In the genomic region with DNA sequence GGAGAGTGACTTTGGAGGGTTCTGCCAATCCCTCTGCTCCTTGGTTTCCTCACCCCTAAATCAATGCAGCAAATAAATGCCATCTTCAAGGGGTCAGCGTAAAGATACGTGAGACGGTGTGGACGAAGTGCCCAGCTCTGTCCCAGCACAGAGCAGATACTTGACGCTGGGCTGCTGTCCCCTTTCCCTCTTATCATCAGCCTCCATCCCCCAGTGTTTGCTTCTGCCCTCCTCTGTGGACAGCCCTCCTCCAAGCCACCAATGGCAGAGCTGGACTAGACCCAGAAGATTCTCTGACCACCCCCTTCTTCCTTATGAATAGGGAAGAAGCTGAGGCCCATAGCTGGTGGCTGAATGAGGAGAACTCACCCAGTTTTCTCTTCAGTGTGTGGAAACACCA, we compare ENCODE assay signal across 19 cellular contexts. TPM values are rescaled to one million over a fixed set of nuclear protein-coding genes. Genes with fewer than 3 reads are reported as not detected.
DNase-seq lines count a peak whose midpoint lies in the region; ATAC-seq and TF ChIP-seq lines count a peak whose summit lies in the region.
"Had no signal": no experiment of that assay in that cellular context is flagged by ENCODE, and none has a peak within 500 bp of the region (broad histone marks: within the 10 kb centered on the region; RNA-seq: fewer than 3 reads in every experiment).

No MANE protein-coding gene starts in this region.

- no peak for DNase-seq in activated naive CD4-positive, alpha-beta T cell treated with anti-CD3 and anti-CD28 coated beads, Interleukin-2, amount 50 U/mL, for 72 hours (ENCODE audit: low spot score in 2 of 2)
- DNase-seq in activated naive CD4-positive, alpha-beta T cell treated with anti-CD3 and anti-CD28 coated beads for 36 hours, result no peak
- no peak for DNase-seq in HFFc6
- DNase-seq in endodermal cell, result peak; percentile 35
- DNase-seq in osteocyte (ENCODE audit: extremely low spot score, unreplicated experiment), result no peak
- no peak for DNase-seq in T-cell
- no peak for DNase-seq in DMS79 treated with DMSO at 0.1 percent for 48 hours (lab: John Stamatoyannopoulos, UW)
- no peak for DNase-seq in mucosa of gallbladder (ENCODE audit: low spot score)
- DNase-seq: AML-193; CD4-positive, alpha-beta memory T cell; DMS153; DMS79; GF-D8; GOT3; H7 had no signal

- H3K36me3 Mint-ChIP-seq in activated naive CD4-positive, alpha-beta T cell treated with anti-CD3 and anti-CD28 coated beads, Interleukin-2, amount 50 U/mL, for 72 hours, result no peaks in the 10 kb centered on the region
- no peaks in the 10 kb centered on the region for H3K36me3 Mint-ChIP-seq in activated naive CD4-positive, alpha-beta T cell treated with anti-CD3 and anti-CD28 coated beads for 36 hours (ENCODE audit: low read depth)
- peaks cover 5% of the 10 kb centered on the region for H3K36me3 Mint-ChIP-seq in HFFc6 (ENCODE audit: low read depth)
- peaks cover 2% of the 10 kb centered on the region for H3K36me3 Mint-ChIP-seq in endodermal cell (ENCODE audit: low read depth)
- peaks cover 2% of the 10 kb centered on the region for H3K36me3 Mint-ChIP-seq in osteocyte (ENCODE audit: unreplicated experiment)
- H3K36me3 Mint-ChIP-seq in T-cell, result no peaks in the 10 kb centered on the region
- H3K36me3 Mint-ChIP-seq: CD4-positive, alpha-beta memory T cell had no signal

- H3K27me3 Mint-ChIP-seq in activated naive CD4-positive, alpha-beta T cell treated with anti-CD3 and anti-CD28 coated beads for 36 hours (ENCODE audit: low read depth), result no peaks in the 10 kb centered on the region
- H3K27me3 Mint-ChIP-seq in HFFc6 (ENCODE audit: insufficient read depth) (no peaks in the 10 kb centered on the region; the same call in 1 of the 2 replicates), endodermal cell (ENCODE audit: insufficient read depth) (peaks cover 4% of the 10 kb centered on the region), osteocyte (ENCODE audit: unreplicated experiment) (no peaks in the 10 kb centered on the region), T-cell (peaks cover 3 to 7% of the 10 kb centered on the region in 2 donors)

- TF ChIP-seq CTCF in HFFc6 (IDR thresholded peaks at IDR 0.05), result no peak
- no peak for TF ChIP-seq CTCF in endodermal cell (conservative IDR thresholded peaks at IDR 0.05)
- TF ChIP-seq CTCF in osteocyte (IDR thresholded peaks at IDR 0.05), result no peak

- H3K4me3 Mint-ChIP-seq in activated naive CD4-positive, alpha-beta T cell treated with anti-CD3 and anti-CD28 coated beads for 36 hours, result no peak overlapping the region
- H3K4me3 Mint-ChIP-seq in HFFc6 (no peak overlapping the region), endodermal cell (no peak overlapping the region), osteocyte (ENCODE audit: unreplicated experiment) (no peak overlapping the region), T-cell (no peak overlapping the region)
- H3K4me3 Mint-ChIP-seq: CD4-positive, alpha-beta memory T cell had no signal

- peak overlapping the region; percentile 16 to 46 for H3K27ac Mint-ChIP-seq in activated naive CD4-positive, alpha-beta T cell treated with anti-CD3 and anti-CD28 coated beads, Interleukin-2, amount 50 U/mL, for 72 hours
- no peak overlapping the region for H3K27ac Mint-ChIP-seq in activated naive CD4-positive, alpha-beta T cell treated with anti-CD3 and anti-CD28 coated beads for 36 hours
- H3K27ac Mint-ChIP-seq in HFFc6, result peak overlapping the region; percentile 14
- no peak overlapping the region for H3K27ac Mint-ChIP-seq in endodermal cell
- H3K27ac Mint-ChIP-seq in osteocyte (ENCODE audit: unreplicated experiment), result peak overlapping the region; percentile 50
- H3K27ac Mint-ChIP-seq in T-cell, result no peak overlapping the region

- H3K9me3 ChIP-seq in endodermal cell (ENCODE audit: control insufficient read depth, low read length), result no peaks in the 10 kb centered on the region
- H3K9me3 ChIP-seq: A549 had no signal

- no peaks in the 10 kb centered on the region for H3K9me3 Mint-ChIP-seq in activated naive CD4-positive, alpha-beta T cell treated with anti-CD3 and anti-CD28 coated beads, Interleukin-2, amount 50 U/mL, for 72 hours
- no peaks in the 10 kb centered on the region for H3K9me3 Mint-ChIP-seq in activated naive CD4-positive, alpha-beta T cell treated with anti-CD3 and anti-CD28 coated beads for 36 hours
- no peaks in the 10 kb centered on the region for H3K9me3 Mint-ChIP-seq in HFFc6
- H3K9me3 Mint-ChIP-seq in endodermal cell, result peaks cover 16% of the 10 kb centered on the region
- no peaks in the 10 kb centered on the region for H3K9me3 Mint-ChIP-seq in osteocyte (ENCODE audit: unreplicated experiment)
- no peaks in the 10 kb centered on the region for H3K9me3 Mint-ChIP-seq in T-cell
- H3K9me3 Mint-ChIP-seq: CD4-positive, alpha-beta memory T cell had no signal

- no peak overlapping the region for H3K9ac ChIP-seq in endodermal cell (ENCODE audit: extremely low read depth, low read length, poor library complexity, severe bottlenecking)

- H3K4me1 ChIP-seq in endodermal cell (ENCODE audit: control insufficient read depth, insufficient read depth, low read length), result no peaks in the 10 kb centered on the region
- H3K4me1 ChIP-seq: A549 had no signal

- no peaks in the 10 kb centered on the region for H3K4me1 Mint-ChIP-seq in activated naive CD4-positive, alpha-beta T cell treated with anti-CD3 and anti-CD28 coated beads for 36 hours (ENCODE audit: low read depth)
- H3K4me1 Mint-ChIP-seq in HFFc6 (ENCODE audit: low read depth), result peaks cover 74% of the 10 kb centered on the region
- H3K4me1 Mint-ChIP-seq in endodermal cell, result no peaks in the 10 kb centered on the region
- H3K4me1 Mint-ChIP-seq in osteocyte (ENCODE audit: unreplicated experiment), result peaks cover 45% of the 10 kb centered on the region
- no peaks in the 10 kb centered on the region for H3K4me1 Mint-ChIP-seq in T-cell

- CTCF ChIA-PET in activated naive CD4-positive, alpha-beta T cell treated with anti-CD3 and anti-CD28 coated beads for 36 hours (lab: Charles Lee), result interaction anchor here (0.7 to 1.3 kb wide), 2 partner anchors 52 to 81 kb away, joined by 3 read pairs; a partner anchor contains a TSS
- CTCF ChIA-PET in T-cell (lab: Charles Lee), result no interaction called here

- H3K27ac ChIP-seq in endodermal cell (ENCODE audit: low read depth, low read length), result no peak overlapping the region
- H3K27ac ChIP-seq: 22Rv1, A549, C4-2B had no signal

- no peak for ATAC-seq in activated naive CD4-positive, alpha-beta T cell treated with anti-CD3 and anti-CD28 coated beads, Interleukin-2, amount 50 U/mL, for 72 hours
- ATAC-seq in T-cell (replicated peaks in 1 of 4), result no peak
- ATAC-seq: A549, HCT116 had no signal

- no peaks in the 10 kb centered on the region for H3K36me3 ChIP-seq in endodermal cell (ENCODE audit: control insufficient read depth, insufficient read depth, low read length)

- WGBS in endodermal cell (ENCODE audit: insufficient coverage in 1 of 2, insufficient read length in 1 of 2), 2 experiments, result 86 to 100% methylated on average over 4 to 5 of the region's 5 CpGs

- no peaks in the 10 kb centered on the region for H3K27me3 ChIP-seq in endodermal cell (ENCODE audit: control insufficient read depth, insufficient read depth, low read length, poor library complexity, severe bottlenecking)

- intact Hi-C loops in activated naive CD4-positive, alpha-beta T cell treated with anti-CD3 and anti-CD28 coated beads for 36 hours (cut with micrococcal nuclease), result no loop called here

- H3K4me3 ChIP-seq in endodermal cell (ENCODE audit: low read length), result no peak overlapping the region
- H3K4me3 ChIP-seq: A549 had no signal

- POLR2A ChIA-PET in T-cell (lab: Charles Lee), result interaction anchor here in 1 of 2 donors (0.5 kb wide), 1 partner anchor 184 kb away, joined by 5 read pairs; no protein-coding TSS in a partner anchor

RNA-seq across cellular contexts. Expression of a gene that starts 17.7 kb away (rescaled TPM):
- 1 to 10 TPM in 1 of 2 donors, under 1 TPM in 1; 0.30 to 1.7 TPM for total RNA-seq in activated naive CD4-positive, alpha-beta T cell treated with anti-CD3 and anti-CD28 coated beads, Interleukin-2, amount 50 U/mL, for 72 hours
- total RNA-seq in activated naive CD4-positive, alpha-beta T cell treated with anti-CD3 and anti-CD28 coated beads for 36 hours, result under 1 TPM; 0.24 to 0.27 TPM
- total RNA-seq in HFFc6 (2021; fragmentation: NEBNext Ultra II Directional; extraction: Animal tissue kit (Norgen Biotek cat#: 25700)), result not detected
- total RNA-seq in endodermal cell (not detected), osteocyte (not detected in 2 replicates), T-cell (10 to 100 TPM in 1 of 5 donors, 1 to 10 TPM in 4; 3.5 to 27.6 (median 7.8) TPM), mucosa of gallbladder (16.2 TPM)
- not detected for polyA plus RNA-seq in endodermal cell (2013, experiment 1 of 2)
- not detected for polyA plus RNA-seq in endodermal cell (2013, experiment 2 of 2)
- total RNA-seq: H7 had no signal
- polyA plus RNA-seq: A549 had no signal

RNA-seq across cellular contexts. Expression of a gene that starts 49.2 kb away (rescaled TPM):
- 100 to 1,000 TPM; 129 to 139 TPM for total RNA-seq in activated naive CD4-positive, alpha-beta T cell treated with anti-CD3 and anti-CD28 coated beads, Interleukin-2, amount 50 U/mL, for 72 hours
- total RNA-seq in activated naive CD4-positive, alpha-beta T cell treated with anti-CD3 and anti-CD28 coated beads for 36 hours, result 100 to 1,000 TPM in 1 of 2 experiments, 10 to 100 TPM in 1; 97.4 to 101 TPM
- total RNA-seq in HFFc6 (2021; fragmentation: NEBNext Ultra II Directional; extraction: Animal tissue kit (Norgen Biotek cat#: 25700)), result 100 to 1,000 TPM; 263 to 301 (median 281) TPM
- total RNA-seq in endodermal cell (100 to 1,000 TPM; 226 to 235 TPM), osteocyte (175 and 180 TPM in 2 replicates), T-cell (100 to 1,000 TPM; 146 to 185 (median 160) TPM), mucosa of gallbladder (206 TPM)
- polyA plus RNA-seq in endodermal cell (2013, experiment 1 of 2), result 162 TPM
- 156 TPM for polyA plus RNA-seq in endodermal cell (2013, experiment 2 of 2)

RNA-seq across cellular contexts. Expression of a gene that starts 51.1 kb away (rescaled TPM):
- total RNA-seq in activated naive CD4-positive, alpha-beta T cell treated with anti-CD3 and anti-CD28 coated beads, Interleukin-2, amount 50 U/mL, for 72 hours, result 10 to 100 TPM; 31.6 to 31.9 TPM
- total RNA-seq in activated naive CD4-positive, alpha-beta T cell treated with anti-CD3 and anti-CD28 coated beads for 36 hours, result 10 to 100 TPM; 24.2 to 24.5 TPM
- 10 to 100 TPM; 71.3 to 89.2 (median 80.8) TPM for total RNA-seq in HFFc6 (2021; fragmentation: NEBNext Ultra II Directional; extraction: Animal tissue kit (Norgen Biotek cat#: 25700))
- total RNA-seq in endodermal cell (10 to 100 TPM; 13.9 to 16.8 TPM), osteocyte (71.2 and 73.2 TPM in 2 replicates), T-cell (10 to 100 TPM; 32.6 to 57.9 (median 46.1) TPM), mucosa of gallbladder (69.9 TPM)
- polyA plus RNA-seq in endodermal cell (2013, experiment 1 of 2), result 22.7 TPM
- polyA plus RNA-seq in endodermal cell (2013, experiment 2 of 2), result 19.5 TPM

Comparison
In these comparisons a context has a peak if more than half of its experiments do, and no peak if none do; other contexts are left out.
1. H3K27ac Mint-ChIP-seq: peak in activated naive CD4-positive, alpha-beta T cell treated with anti-CD3 and anti-CD28 coated beads, Interleukin-2, amount 50 U/mL, for 72 hours (2 of 2), HFFc6 (single experiment) and osteocyte (single experiment); none in activated naive CD4-positive, alpha-beta T cell treated with anti-CD3 and anti-CD28 coated beads for 36 hours (single experiment), endodermal cell (single experiment) and T-cell (0 of 2).